Comparison of ENCODE assay signal across 8 cellular contexts in genomic region chrX:119757979-119758681, GRCh38. TPM values are rescaled to one million over a fixed set of nuclear protein-coding genes. Genes with fewer than 3 reads are reported as not detected.
A peak's percentile ranks its signal among the peaks of the same experiment; 100 is the strongest.
DNase-seq lines count a peak whose midpoint lies in the region; ATAC-seq and TF ChIP-seq lines count a peak whose summit lies in the region.

SOWAHD (plus strand) TSS chrX:119758588; CDS start chrX:119758668, 80 bp downstream.

- peaks cover 64% of the 10 kb centered on the region for H3K4me1 Mint-ChIP-seq in CD14-positive monocyte

- H3K9ac ChIP-seq in mesendoderm (ENCODE audit: low read length) = peak within 1 kb of the TSS; percentile 53

- no peaks in the 10 kb centered on the region for H3K79me2 ChIP-seq in mesendoderm (ENCODE audit: control insufficient read depth, insufficient read depth, low read length)

- H3K4me2 ChIP-seq in mesendoderm (ENCODE audit: low read length) = peak within 1 kb of the TSS; percentile 50

- peaks cover 0 to 16% (median 0%) of the 10 kb centered on the region in 3 donors for H3K27me3 Mint-ChIP-seq in CD14-positive monocyte (ENCODE audit: low read depth in 3 of 3)

- no peak within 1 kb of the TSS for H4K5ac ChIP-seq in mesendoderm (ENCODE audit: low read length)

- no peak for TF ChIP-seq POLR2A in tibial nerve (IDR thresholded peaks at IDR 0.05)

- H4K8ac ChIP-seq in mesendoderm (ENCODE audit: low read depth, low read length) = no peak within 1 kb of the TSS

- no peak within 1 kb of the TSS for H2BK120ac ChIP-seq in mesendoderm (ENCODE audit: low read depth, low read length)

- peak within 1 kb of the TSS; percentile 83 to 93 for H3K4me3 Mint-ChIP-seq in CD14-positive monocyte

- H3K4me1 ChIP-seq in mesendoderm (ENCODE audit: control insufficient read depth, low read depth, low read length) (no peaks in the 10 kb centered on the region), tibial nerve (peaks cover 0 to 13% (median 0%) of the 10 kb centered on the region in 4 donors)

- H2AK5ac ChIP-seq in mesendoderm (ENCODE audit: low read length) = no peak within 1 kb of the TSS

- intact Hi-C loops in CD14-positive monocyte (cut with micrococcal nuclease) = loop anchor here in 1 of 2 donors (10.0 kb wide), 1 partner anchor 63 kb away; the partner anchor contains the start of gene SEPTIN6

- no peak within 1 kb of the TSS for H3K23ac ChIP-seq in mesendoderm (ENCODE audit: low read length)

- no peak for ATAC-seq in GM18520 (IDR thresholded peaks at IDR 0.05; ENCODE audit: unreplicated experiment)

- no peak within 1 kb of the TSS for H3K4ac ChIP-seq in mesendoderm (ENCODE audit: low read depth, low read length)

- no peak for TF ChIP-seq EP300 in tibial nerve (IDR thresholded peaks at IDR 0.05)

- no peak for DNase-seq in CD14-positive monocyte (ENCODE audit: low spot score)
- peak; percentile 66 for DNase-seq in HK-2 (ENCODE audit: unreplicated experiment)
- peak; percentile 2 for DNase-seq in T1000 (lab: John Stamatoyannopoulos, UW)
- peak; percentile 18 for DNase-seq in effector CD4-positive, alpha-beta T cell
- peak; percentile 76 for DNase-seq in mesendoderm
- DNase-seq in tibial nerve (ENCODE audit: low spot score in 2 of 2) = no peak
- DNase-seq in NCI-H1694 treated with DMSO at 0.1 percent for 48 hours (lab: John Stamatoyannopoulos, UW) = no peak

- H3K27ac Mint-ChIP-seq in CD14-positive monocyte = peak within 1 kb of the TSS; percentile 79 to 93 (median 86)

- H3K27me3 ChIP-seq in mesendoderm (ENCODE audit: insufficient read depth, low read length, poor library complexity) (peaks cover 3% of the 10 kb centered on the region), tibial nerve (peaks cover 0 to 25% of the 10 kb centered on the region in 2 donors)

- H3K36me3 ChIP-seq in mesendoderm (ENCODE audit: control insufficient read depth, insufficient read depth, low read length) = no peaks in the 10 kb centered on the region
- no peaks in the 10 kb centered on the region for H3K36me3 ChIP-seq in tibial nerve

- no peak within 1 kb of the TSS for H2BK15ac ChIP-seq in mesendoderm (replicated peaks; ENCODE audit: low read depth)

- no CpG with 5 or more reads among the region's 51 CpGs for WGBS in mesendoderm (ENCODE audit: extremely low coverage, insufficient coverage, low lambda C conversion rate)
- 2 to 26% methylated on average over 9 to 50 of the region's 51 CpGs for WGBS in tibial nerve, 2 donors

- H3K36me3 Mint-ChIP-seq in CD14-positive monocyte = peaks cover 4 to 6% of the 10 kb centered on the region in 2 donors

- H3K27ac ChIP-seq in mesendoderm (ENCODE audit: low read depth, low read length) (no peak within 1 kb of the TSS), tibial nerve (peak within 1 kb of the TSS in 2 of 4 donors; percentile 15 to 71)

- H3K9me3 Mint-ChIP-seq in CD14-positive monocyte = peaks cover 0 to 6% (median 0%) of the 10 kb centered on the region in 7 donors

- no peak within 1 kb of the TSS for H3K18ac ChIP-seq in mesendoderm (ENCODE audit: low read length)

- H3K9me3 ChIP-seq in tibial nerve = no peaks in the 10 kb centered on the region

- no peak within 1 kb of the TSS for H2BK5ac ChIP-seq in mesendoderm (ENCODE audit: low read length)

- no peaks in the 10 kb centered on the region for H3K79me1 ChIP-seq in mesendoderm (ENCODE audit: low read length)

- peak within 1 kb of the TSS; percentile 81 for H3K56ac ChIP-seq in mesendoderm (ENCODE audit: low read length)

- TF ChIP-seq CTCF in CD14-positive monocyte (IDR thresholded peaks at IDR 0.05) (no peak), tibial nerve (IDR thresholded peaks at IDR 0.05) (no peak)

- H3K4me3 ChIP-seq in mesendoderm (ENCODE audit: low read length) (peak within 1 kb of the TSS; percentile 17), tibial nerve (peak within 1 kb of the TSS; percentile 16 to 53 (median 44))

RNA-seq across cellular contexts. Expression of gene SOWAHD, which starts in this region (rescaled TPM):
- 1 to 10 TPM; 4.0 to 7.4 TPM for polyA plus RNA-seq in CD14-positive monocyte
- polyA plus RNA-seq in mesendoderm (2013, experiment 1 of 2) = 0.28 TPM
- 0.20 TPM for polyA plus RNA-seq in mesendoderm (2013, experiment 2 of 2)
- total RNA-seq in tibial nerve = 1 to 10 TPM in 1 of 4 donors, not detected in 3; 1.1 TPM

Comparison
In these comparisons a context has a peak if more than half of its experiments do, and no peak if none do; other contexts are left out.
1. DNase-seq: peak in HK-2 (single experiment), T1000 (single experiment), effector CD4-positive, alpha-beta T cell (single experiment) and mesendoderm (single experiment); none in CD14-positive monocyte (single experiment), tibial nerve (0 of 2) and NCI-H1694 treated with DMSO at 0.1 percent for 48 hours (single experiment).